ENCODE assay signal across 8 cellular contexts in the genomic region with DNA sequence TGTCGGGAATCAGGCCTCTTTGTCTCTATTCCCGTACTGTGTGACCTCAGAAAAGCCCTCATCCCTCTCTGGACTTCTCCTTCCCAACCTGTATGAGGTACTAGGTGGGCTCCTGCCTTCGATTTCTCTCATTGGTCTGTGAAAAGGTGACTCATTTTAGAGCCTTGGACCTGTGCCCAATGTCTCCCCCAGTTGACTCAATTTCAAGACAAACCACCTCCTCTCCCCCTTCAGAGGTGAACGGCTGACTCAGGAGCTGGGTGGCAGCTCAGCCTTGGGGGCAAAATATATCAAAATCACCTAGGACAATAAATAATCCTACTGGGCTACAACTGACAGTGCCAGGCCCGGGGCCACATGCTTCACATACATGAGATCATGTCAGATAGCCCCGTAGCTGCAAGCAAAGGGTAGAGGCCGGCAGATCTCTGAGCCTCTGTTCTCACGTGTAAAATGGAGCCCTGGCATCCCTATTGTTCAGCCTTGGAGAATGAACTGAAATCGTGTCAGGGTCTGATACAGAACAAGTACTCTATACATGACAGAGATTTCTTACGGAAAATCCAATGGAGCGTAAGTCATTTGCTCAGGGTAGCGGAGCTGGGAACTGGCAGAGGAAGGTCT. TPM values are rescaled to one million over a fixed set of nuclear protein-coding genes. Genes with fewer than 3 reads are reported as not detected.
A peak's percentile ranks its signal among the peaks of the same experiment; 100 is the strongest.
DNase-seq lines count a peak whose midpoint lies in the region; ATAC-seq and TF ChIP-seq lines count a peak whose summit lies in the region.

No MANE protein-coding gene starts in this region.

- H3K27me3 ChIP-seq in A673 (replicated peaks; ENCODE audit: insufficient read depth, low read depth, low read length, poor library complexity) (no peaks in the 10 kb centered on the region), mononuclear cell (ENCODE audit: insufficient read depth, low read length) (no peaks in the 10 kb centered on the region)

- TF ChIP-seq CTCF in A673 (conservative IDR thresholded peaks at IDR 0.05; ENCODE audit: low read depth, low read length) = no peak

- POLR2A ChIA-PET in A673 (lab: Charles Lee; ENCODE audit: low non-redundant PET) = no interaction called here

- no peaks in the 10 kb centered on the region for H3K9me3 ChIP-seq in A673 (ENCODE audit: low read depth, low read length, poor library complexity, severe bottlenecking)
- H3K9me3 ChIP-seq in mononuclear cell (ENCODE audit: low read depth, low read length) = no peaks in the 10 kb centered on the region

- H3K4me3 ChIP-seq in A673 (ENCODE audit: low read depth, low read length, poor library complexity, severe bottlenecking) (peak overlapping the region; percentile 68), mononuclear cell (ENCODE audit: low read length) (peak overlapping the region; percentile 73)

- DNase-seq in A673 (ENCODE audit: low spot score) (no peak), HS-27A (ENCODE audit: low read depth) (peak; percentile 99), dedifferentiated amniotic fluid mesenchymal stem cell (ENCODE audit: extremely low spot score) (peak; percentile 38), NCI-H2227 treated with DMSO at 0.1 percent for 48 hours (lab: John Stamatoyannopoulos, UW) (no peak)
- DNase-seq in stimulated activated CD8-positive, alpha-beta memory T cell treated with anti-CD3 and anti-CD28 coated beads, Interleukin-4, amount 100 ng/mL, for 48 hours = peak; percentile 84

- H3K27ac ChIP-seq in A673 (ENCODE audit: low read depth, low read length, poor library complexity, severe bottlenecking) = peak overlapping the region; percentile 80

- peaks cover 39% of the 10 kb centered on the region for H3K4me1 ChIP-seq in A673 (ENCODE audit: insufficient read depth, low read length, poor library complexity, severe bottlenecking)
- H3K4me1 ChIP-seq in mononuclear cell (ENCODE audit: insufficient read depth, low read length) = peaks cover 67% of the 10 kb centered on the region

- CTCF ChIA-PET in A673 (lab: Charles Lee) = no interaction called here

- ATAC-seq in activated CD4-positive, CD25-positive, alpha-beta regulatory T cell treated with anti-CD3 and anti-CD28 coated beads, Interleukin-2, amount 50 U/mL, for 24 hours = peak; percentile 29 to 36
- ATAC-seq in HG03139 (IDR thresholded peaks at IDR 0.05; ENCODE audit: unreplicated experiment) = no peak

- intact Hi-C loops in A673 (cut with micrococcal nuclease; ENCODE audit: unreplicated experiment) = loop anchor here (10.0 kb wide), 1 partner anchor 89 kb away; no protein-coding TSS in a partner anchor

- H3K36me3 ChIP-seq in A673 (ENCODE audit: insufficient read depth, low read length, poor library complexity, severe bottlenecking) = peaks cover 3% of the 10 kb centered on the region

- BruUV-seq in A673 (replicated peaks; lab: Mats Ljungman, UMichigan) = no TSS peak

RNA-seq across cellular contexts. Expression of a gene that starts 0.5 kb away (rescaled TPM):
- total RNA-seq in A673 (2021) (34.1 and 38.8 TPM in 2 replicates), mononuclear cell (11.9 TPM)

RNA-seq across cellular contexts. Expression of a gene that starts 0.8 kb away (rescaled TPM):
- total RNA-seq in A673 (2021) (7.2 and 8.5 TPM in 2 replicates), mononuclear cell (6.7 TPM)

RNA-seq across cellular contexts. Expression of a gene that starts 25.7 kb away (rescaled TPM):
- total RNA-seq in A673 (2021) (38.4 and 49.3 TPM in 2 replicates), mononuclear cell (3.1 TPM)

RNA-seq across cellular contexts. Expression of a gene that starts 34.1 kb away (rescaled TPM):
- total RNA-seq in A673 (2021) = 17.1 and 20.8 TPM in 2 replicates
- total RNA-seq in mononuclear cell = 0.52 TPM

RNA-seq across cellular contexts. Expression of a gene that starts 34.9 kb away (rescaled TPM):
- total RNA-seq in A673 (2021) (167 and 179 TPM in 2 replicates), mononuclear cell (26.2 TPM)

Comparison
In these comparisons a context has a peak if more than half of its experiments do, and no peak if none do; other contexts are left out.
1. DNase-seq: peak in HS-27A (single experiment), dedifferentiated amniotic fluid mesenchymal stem cell (single experiment) and stimulated activated CD8-positive, alpha-beta memory T cell treated with anti-CD3 and anti-CD28 coated beads, Interleukin-4, amount 100 ng/mL, for 48 hours (single experiment); none in A673 (single experiment) and NCI-H2227 treated with DMSO at 0.1 percent for 48 hours (single experiment).